Comparison of ENCODE assay signal across 1 cellular context in genomic region chr6:24033284-24033683, GRCh38.
TF ChIP-seq lines count a peak whose summit lies in the region.

No MANE protein-coding gene starts in this region.

TF ChIP-seq in H1, 55 proteins besides CTCF, POLR2A, EP300 and RAD21 (continued from another document):
- no peak for TF ChIP-seq HDAC2 (IDR thresholded peaks at IDR 0.05; ENCODE audit: borderline replicate concordance in 1 of 2, low read depth in 2 of 2, low read length in 2 of 2)
TF ChIP-seq in H1: peak in this region for 1.
